ENCODE assay signal across 11 cellular contexts in genomic region chr12:89521348-89522238, GRCh38. TPM values are rescaled to one million over a fixed set of nuclear protein-coding genes. Genes with fewer than 3 reads are reported as not detected.
A peak's percentile ranks its signal among the peaks of the same experiment; 100 is the strongest.
DNase-seq lines count a peak whose midpoint lies in the region; ATAC-seq, FAIRE-seq and TF ChIP-seq lines count a peak whose summit lies in the region.
"Had no signal": no experiment of that assay in that cellular context is flagged by ENCODE, and none has a peak within 500 bp of the region (broad histone marks: within the 10 kb centered on the region; RNA-seq: fewer than 3 reads in every experiment).

No MANE protein-coding gene starts in this region.

- H3K36me3 Mint-ChIP-seq in activated naive CD4-positive, alpha-beta T cell treated with anti-CD3 and anti-CD28 coated beads, Interleukin-2, amount 50 U/mL, for 24 hours = peaks cover 16% of the 10 kb centered on the region
- H3K36me3 Mint-ChIP-seq in activated naive CD4-positive, alpha-beta T cell treated with anti-CD3 and anti-CD28 coated beads, Interleukin-2, amount 50 U/mL, for 72 hours = peaks cover 21 to 23% of the 10 kb centered on the region in 2 donors
- H3K36me3 Mint-ChIP-seq in activated T-helper 17 cell treated with anti-CD3 and anti-CD28 coated beads, Interleukin-2, amount 50 U/mL, for 72 hours (ENCODE audit: low read depth) = peaks cover 61% of the 10 kb centered on the region

- no peak for TF ChIP-seq POLR2A in transverse colon (IDR thresholded peaks at IDR 0.05)

- H3K4me1 ChIP-seq in kidney (ENCODE audit: control insufficient read depth in 1 of 2, insufficient read depth in 1 of 2, low read depth in 1 of 2, low read length in 2 of 2) = peaks cover 15 to 16% of the 10 kb centered on the region in 2 donors
- peaks cover 17 to 57% (median 25%) of the 10 kb centered on the region in 4 donors for H3K4me1 ChIP-seq in transverse colon

- no peaks in the 10 kb centered on the region for H3K27me3 ChIP-seq in transverse colon
- H3K27me3 ChIP-seq: right atrium auricular region had no signal

- no peak for FAIRE-seq in kidney (lab: Jason Lieb, UNC)

- WGBS in transverse colon (ENCODE audit: low coverage in 1 of 2), 2 donors = 45 to 46% methylated on average over 7 of the region's 7 CpGs

- no peak for ATAC-seq in activated naive CD4-positive, alpha-beta T cell treated with anti-CD3 and anti-CD28 coated beads, Interleukin-2, amount 50 U/mL, for 72 hours
- ATAC-seq in activated T-helper 17 cell treated with anti-CD3 and anti-CD28 coated beads, Interleukin-2, amount 50 U/mL, for 72 hours (replicated peaks) = no peak

- H3K27ac Mint-ChIP-seq in activated naive CD4-positive, alpha-beta T cell treated with anti-CD3 and anti-CD28 coated beads, Interleukin-2, amount 50 U/mL, for 24 hours = no peak overlapping the region
- H3K27ac Mint-ChIP-seq in activated naive CD4-positive, alpha-beta T cell treated with anti-CD3 and anti-CD28 coated beads, Interleukin-2, amount 50 U/mL, for 72 hours = no peak overlapping the region
- peak overlapping the region; percentile 68 for H3K27ac Mint-ChIP-seq in activated T-helper 17 cell treated with anti-CD3 and anti-CD28 coated beads, Interleukin-2, amount 50 U/mL, for 72 hours

- peak overlapping the region; percentile 63 for H3K4me3 Mint-ChIP-seq in activated naive CD4-positive, alpha-beta T cell treated with anti-CD3 and anti-CD28 coated beads, Interleukin-2, amount 50 U/mL, for 24 hours
- H3K4me3 Mint-ChIP-seq in activated T-helper 17 cell treated with anti-CD3 and anti-CD28 coated beads, Interleukin-2, amount 50 U/mL, for 72 hours = peak overlapping the region; percentile 85

- no peaks in the 10 kb centered on the region for H3K27me3 Mint-ChIP-seq in activated naive CD4-positive, alpha-beta T cell treated with anti-CD3 and anti-CD28 coated beads, Interleukin-2, amount 50 U/mL, for 24 hours
- no peaks in the 10 kb centered on the region for H3K27me3 Mint-ChIP-seq in activated T-helper 17 cell treated with anti-CD3 and anti-CD28 coated beads, Interleukin-2, amount 50 U/mL, for 72 hours

- peaks cover 62% of the 10 kb centered on the region for H3K4me1 Mint-ChIP-seq in activated naive CD4-positive, alpha-beta T cell treated with anti-CD3 and anti-CD28 coated beads, Interleukin-2, amount 50 U/mL, for 24 hours
- peaks cover 28% of the 10 kb centered on the region for H3K4me1 Mint-ChIP-seq in activated T-helper 17 cell treated with anti-CD3 and anti-CD28 coated beads, Interleukin-2, amount 50 U/mL, for 72 hours

- no peak for DNase-seq in activated naive CD4-positive, alpha-beta T cell treated with anti-CD3 and anti-CD28 coated beads, Interleukin-2, amount 50 U/mL, for 72 hours (ENCODE audit: low spot score in 2 of 2)
- DNase-seq in kidney = no peak
- DNase-seq in transverse colon = no peak
- DNase-seq in stimulated activated naive CD4-positive, alpha-beta T cell (lab: John Stamatoyannopoulos, UW) = no peak
- DNase-seq in EL = no peak
- DNase-seq in NCI-H748 (lab: John Stamatoyannopoulos, UW; ENCODE audit: unreplicated experiment) = no peak
- DNase-seq: activated CD8-positive, alpha-beta memory T cell treated with anti-CD3 and anti-CD28 coated beads, Interleukin-2, amount 50 U/mL, for 48 hours; NCI-H1694 treated with DMSO at 0.1 percent for 48 hours had no signal

- H3K27ac ChIP-seq in kidney (ENCODE audit: low read depth in 2 of 2, low read length in 2 of 2) (no peak overlapping the region), transverse colon (peak overlapping the region; percentile 6 to 92 (median 24))
- H3K27ac ChIP-seq: right atrium auricular region had no signal

- in situ Hi-C loops in transverse colon (cut with MboI; ENCODE audit: low pct_ligation_motif_present in 1 of 4, low pct_unique_long_range_greater_than_20kb in 1 of 4, low sequenced_read_pairs in 3 of 4) = loop anchor here in 2 of 4 donors (10.0 kb wide), 4 partner anchors 47 to 497 kb away; no protein-coding TSS in a partner anchor

- H3K36me3 ChIP-seq in kidney (ENCODE audit: control insufficient read depth in 1 of 2, insufficient read depth in 2 of 2, low read length in 2 of 2) (no peaks in the 10 kb centered on the region), transverse colon (no peaks in the 10 kb centered on the region)
- H3K36me3 ChIP-seq: right atrium auricular region had no signal

- TF ChIP-seq CTCF in kidney (IDR thresholded peaks at IDR 0.05; ENCODE audit: borderline replicate concordance, extremely low read depth, insufficient read depth) (no peak), transverse colon (IDR thresholded peaks at IDR 0.05) (no peak)

- H3K9me3 ChIP-seq in kidney (ENCODE audit: control insufficient read depth in 1 of 2, low read length in 2 of 2) = no peaks in the 10 kb centered on the region
- H3K9me3 ChIP-seq in transverse colon = no peaks in the 10 kb centered on the region
- H3K9me3 ChIP-seq: right atrium auricular region had no signal

- H3K9me3 Mint-ChIP-seq in activated naive CD4-positive, alpha-beta T cell treated with anti-CD3 and anti-CD28 coated beads, Interleukin-2, amount 50 U/mL, for 24 hours = no peaks in the 10 kb centered on the region
- no peaks in the 10 kb centered on the region for H3K9me3 Mint-ChIP-seq in activated naive CD4-positive, alpha-beta T cell treated with anti-CD3 and anti-CD28 coated beads, Interleukin-2, amount 50 U/mL, for 72 hours
- no peaks in the 10 kb centered on the region for H3K9me3 Mint-ChIP-seq in activated T-helper 17 cell treated with anti-CD3 and anti-CD28 coated beads, Interleukin-2, amount 50 U/mL, for 72 hours

- TF ChIP-seq EP300 in transverse colon (IDR thresholded peaks at IDR 0.05; ENCODE audit: low read depth) = no peak

- no peak overlapping the region for H3K9ac ChIP-seq in kidney (ENCODE audit: low read length in 2 of 2)

- intact Hi-C loops in kidney (cut with DNase I) = loop anchor here (10.0 kb wide), 1 partner anchor 497 kb away; no protein-coding TSS in a partner anchor
- intact Hi-C loops in transverse colon (cut with DNase I; ENCODE audit: low total_unique reads) = loop anchor here (10.0 kb wide), 1 partner anchor 167 kb away; the partner anchor contains the start of gene DUSP6

- peak overlapping the region; percentile 35 to 47 for H3K4me3 ChIP-seq in kidney (ENCODE audit: low read length in 2 of 2)
- peak overlapping the region in 3 of 4 donors; percentile 15 to 97 (median 91) for H3K4me3 ChIP-seq in transverse colon
- H3K4me3 ChIP-seq: right atrium auricular region had no signal

RNA-seq across cellular contexts. Expression of gene GALNT4, which starts 3.0 kb away (rescaled TPM):
- 1 to 10 TPM; 3.0 to 6.5 TPM for total RNA-seq in activated naive CD4-positive, alpha-beta T cell treated with anti-CD3 and anti-CD28 coated beads, Interleukin-2, amount 50 U/mL, for 72 hours
- total RNA-seq in activated T-helper 17 cell treated with anti-CD3 and anti-CD28 coated beads, Interleukin-2, amount 50 U/mL, for 72 hours = 10 to 100 TPM; 15.1 to 16.7 TPM
- total RNA-seq in kidney = 14.4 TPM
- polyA plus RNA-seq in kidney (ENCODE audit: insufficient read depth, low read depth, low replicate concordance) = 2.6 TPM
- 10 to 100 TPM; 11.5 to 37.2 (median 26.1) TPM for total RNA-seq in transverse colon

RNA-seq across cellular contexts. Expression of gene POC1B, which starts 4.3 kb away (rescaled TPM):
- total RNA-seq in activated naive CD4-positive, alpha-beta T cell treated with anti-CD3 and anti-CD28 coated beads, Interleukin-2, amount 50 U/mL, for 72 hours = 10 to 100 TPM; 18.3 to 35.8 TPM
- 10 to 100 TPM; 47.5 to 54.3 TPM for total RNA-seq in activated T-helper 17 cell treated with anti-CD3 and anti-CD28 coated beads, Interleukin-2, amount 50 U/mL, for 72 hours
- total RNA-seq in kidney = 16.7 TPM
- polyA plus RNA-seq in kidney (ENCODE audit: insufficient read depth, low read depth, low replicate concordance) = 11.7 TPM
- total RNA-seq in transverse colon = 10 to 100 TPM in 3 of 4 donors, 1 to 10 TPM in 1; 7.8 to 68.5 (median 33.8) TPM

Comparison
In these comparisons a context has a peak if more than half of its experiments do, and no peak if none do; other contexts are left out.
1. H3K27ac ChIP-seq: peak in transverse colon (4 of 4); none in kidney (0 of 2).